ENCODE assay signal across 9 cellular contexts in the genomic region with DNA sequence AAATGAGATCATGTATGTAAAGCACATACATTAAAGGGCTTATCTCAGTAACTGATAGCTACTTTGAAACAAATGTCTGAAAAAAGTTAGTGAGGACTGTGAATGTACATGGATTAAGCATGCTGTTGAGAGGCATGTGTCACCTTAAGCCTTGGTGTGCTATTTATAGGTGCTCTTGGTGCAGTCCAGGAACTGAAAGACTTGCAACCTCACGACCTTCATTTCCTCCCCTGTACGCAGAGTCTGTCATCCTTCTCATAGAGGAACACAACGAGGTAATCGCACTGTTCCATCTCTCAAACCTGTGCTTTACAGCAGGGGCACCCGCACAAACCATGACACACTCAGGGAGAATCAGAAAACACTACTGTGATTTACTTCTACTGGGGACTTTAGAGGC.
DNase-seq lines count a peak whose midpoint lies in the region; ATAC-seq and TF ChIP-seq lines count a peak whose summit lies in the region.
"Had no signal": no experiment of that assay in that cellular context is flagged by ENCODE, and none has a peak within 500 bp of the region (broad histone marks: within the 10 kb centered on the region; RNA-seq: fewer than 3 reads in every experiment).

No MANE protein-coding gene starts in this region.

- H3K4me2 ChIP-seq in BLaER1 treated with 17β-estradiol and CSF1 and Interleukin-3, amounts not matched to agents 10 nM and 100 nM, result peak overlapping the region in 10 of 11 experiments; percentile 9 to 66 (median 26); a peak in 14 of 22 replicates

- no peak overlapping the region for H3K4me3 ChIP-seq in BLaER1 treated with 17β-estradiol and CSF1 and Interleukin-3, amounts not matched to agents 10 nM and 100 nM
- H3K4me3 ChIP-seq in BE2C (ENCODE audit: low read depth, low read length), result no peak overlapping the region

- H4K20me1 ChIP-seq in BLaER1 treated with 17β-estradiol and CSF1 and Interleukin-3, amounts not matched to agents 10 nM and 100 nM, result no peaks in the 10 kb centered on the region

- ATAC-seq in GM19035 (IDR thresholded peaks at IDR 0.05; ENCODE audit: unreplicated experiment), result peak; percentile 98
- ATAC-seq in HG03039 (IDR thresholded peaks at IDR 0.05; ENCODE audit: unreplicated experiment), result peak; percentile 98
- peak; percentile 92 for ATAC-seq in activated CD8-positive, alpha-beta T cell treated with anti-CD3 and anti-CD28 coated beads for 36 hours

- peaks cover 6% of the 10 kb centered on the region for H3K4me1 Mint-ChIP-seq in activated CD8-positive, alpha-beta T cell treated with anti-CD3 and anti-CD28 coated beads for 36 hours (ENCODE audit: low read depth)

- no peaks in the 10 kb centered on the region for H3K36me3 ChIP-seq in BLaER1 treated with 17β-estradiol and CSF1 and Interleukin-3, amounts not matched to agents 10 nM and 100 nM
- H3K36me3 ChIP-seq in BE2C, result no peaks in the 10 kb centered on the region

- POLR2A ChIA-PET in activated CD8-positive, alpha-beta T cell treated with anti-CD3 and anti-CD28 coated beads for 36 hours (lab: Charles Lee), result no interaction called here

- peaks cover 0 to 8% (median 6%) of the 10 kb centered on the region in 10 experiments; a peak in 14 of 20 replicates for H3K4me1 ChIP-seq in BLaER1 treated with 17β-estradiol and CSF1 and Interleukin-3, amounts not matched to agents 10 nM and 100 nM
- H3K4me1 ChIP-seq in BE2C, result no peaks in the 10 kb centered on the region

- H3K9ac ChIP-seq in BLaER1 treated with 17β-estradiol and CSF1 and Interleukin-3, amounts not matched to agents 10 nM and 100 nM, result no peak overlapping the region

- H3K27me3 Mint-ChIP-seq in activated CD8-positive, alpha-beta T cell treated with anti-CD3 and anti-CD28 coated beads for 36 hours, result peaks cover 2% of the 10 kb centered on the region

- no peak for TF ChIP-seq CTCF in activated CD8-positive, alpha-beta T cell treated with anti-CD3 and anti-CD28 coated beads for 36 hours (IDR thresholded peaks at IDR 0.05)
- TF ChIP-seq CTCF in BE2C (IDR thresholded peaks at IDR 0.05; ENCODE audit: low read depth, low read length), result no peak

- CTCF ChIA-PET in activated CD8-positive, alpha-beta T cell treated with anti-CD3 and anti-CD28 coated beads for 36 hours (lab: Charles Lee), result no interaction called here

- no peaks in the 10 kb centered on the region for H3K27me3 ChIP-seq in BLaER1 treated with 17β-estradiol and CSF1 and Interleukin-3, amounts not matched to agents 10 nM and 100 nM
- no peaks in the 10 kb centered on the region for H3K27me3 ChIP-seq in BE2C

- DNase-seq in activated CD8-positive, alpha-beta T cell treated with anti-CD3 and anti-CD28 coated beads for 36 hours, result peak; percentile 40
- DNase-seq in NCI-H2227 (lab: John Stamatoyannopoulos, UW; ENCODE audit: unreplicated experiment) (no peak), BE2C (no peak), NCI-H2029 treated with DMSO at 0.1 percent for 48 hours (lab: John Stamatoyannopoulos, UW) (no peak)
- DNase-seq in NK-92 treated with Interleukin-12 subunit alpha and Interleukin-12 subunit beta, amount 100 ng/mL, for 24 hours (lab: John Stamatoyannopoulos, UW), result no peak
- DNase-seq: stimulated activated CD4-positive, alpha-beta T cell treated with anti-CD3 and anti-CD28 coated beads, Interleukin-2, amount 100 ng/mL, for 48 hours had no signal

- H3K36me3 Mint-ChIP-seq in activated CD8-positive, alpha-beta T cell treated with anti-CD3 and anti-CD28 coated beads for 36 hours (ENCODE audit: low read depth), result no peaks in the 10 kb centered on the region

- no peak overlapping the region for H3K4me3 Mint-ChIP-seq in activated CD8-positive, alpha-beta T cell treated with anti-CD3 and anti-CD28 coated beads for 36 hours

- H3K9me3 Mint-ChIP-seq in activated CD8-positive, alpha-beta T cell treated with anti-CD3 and anti-CD28 coated beads for 36 hours, result no peaks in the 10 kb centered on the region

- H3K9me3 ChIP-seq in BLaER1 treated with 17β-estradiol and CSF1 and Interleukin-3, amounts not matched to agents 10 nM and 100 nM (replicated peaks in 1 of 11), result peaks cover 0 to 11% (median 0%) of the 10 kb centered on the region in 11 experiments; a peak in 5 of 22 replicates
- no peaks in the 10 kb centered on the region for H3K9me3 ChIP-seq in BE2C

- intact Hi-C loops in activated CD8-positive, alpha-beta T cell treated with anti-CD3 and anti-CD28 coated beads for 36 hours (cut with micrococcal nuclease), result no loop called here

- H3K27ac Mint-ChIP-seq in activated CD8-positive, alpha-beta T cell treated with anti-CD3 and anti-CD28 coated beads for 36 hours, result no peak overlapping the region

- no peak overlapping the region for H3K27ac ChIP-seq in BLaER1 treated with 17β-estradiol and CSF1 and Interleukin-3, amounts not matched to agents 10 nM and 100 nM
